16 cellular contexts compared by ENCODE assay signal in the genomic region with DNA sequence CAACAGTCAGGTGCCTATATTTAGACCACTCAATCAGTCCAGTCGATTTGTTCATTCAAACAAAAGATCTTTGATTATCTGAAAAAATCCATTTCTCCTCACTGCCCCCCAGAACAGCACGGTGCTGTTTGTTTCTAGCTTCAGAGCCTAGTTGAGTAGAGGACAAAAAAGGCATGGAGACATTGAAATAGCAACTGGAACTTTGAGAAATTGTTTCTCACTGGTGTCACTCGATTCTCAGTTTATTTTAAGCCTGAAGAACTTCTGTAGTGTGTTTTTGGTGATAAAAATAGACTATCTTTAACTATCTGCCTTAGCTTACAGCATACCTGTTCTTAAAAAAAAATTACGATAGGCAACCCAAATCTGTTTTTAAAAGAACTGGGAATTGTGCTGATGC.
A peak's percentile ranks its signal among the peaks of the same experiment; 100 is the strongest.
DNase-seq lines count a peak whose midpoint lies in the region; ATAC-seq, FAIRE-seq and TF ChIP-seq lines count a peak whose summit lies in the region.
"Had no signal": no experiment of that assay in that cellular context is flagged by ENCODE, and none has a peak within 500 bp of the region (broad histone marks: within the 10 kb centered on the region; RNA-seq: fewer than 3 reads in every experiment).

No MANE protein-coding gene starts in this region.

- no peak for DNase-seq in activated CD8-positive, alpha-beta T cell treated with anti-CD3 and anti-CD28 coated beads for 36 hours
- no peak for DNase-seq in activated CD8-positive, alpha-beta T cell treated with anti-CD3 and anti-CD28 coated beads, Interleukin-2, amount 10 ng/mL, durations not matched to agents 7 days and 5 days
- no peak for DNase-seq in right atrium auricular region (ENCODE audit: low spot score)
- no peak for DNase-seq in effector memory CD4-positive, alpha-beta T cell
- no peak for DNase-seq in H54 (ENCODE audit: insufficient read length, low spot score)
- DNase-seq: ACHN; activated CD4-positive, alpha-beta T cell treated with anti-CD3 and anti-CD28 coated beads, Interleukin-2, amount 50 U/mL, for 4 hours; activated naive CD4-positive, alpha-beta T cell treated with anti-CD3 and anti-CD28 coated beads, Interleukin-2, amount 10 ng/mL, durations not matched to agents 7 days and 5 days; DMS79; HCEC 1CT; NCI-H1048 had no signal

- POLR2A ChIA-PET in activated CD8-positive, alpha-beta T cell treated with anti-CD3 and anti-CD28 coated beads for 36 hours (lab: Charles Lee) = interaction anchor here (0.6 kb wide), 1 partner anchor 20 kb away, joined by 3 read pairs; no protein-coding TSS in a partner anchor
- POLR2A ChIA-PET in activated CD8-positive, alpha-beta T cell treated with anti-CD3 and anti-CD28 coated beads, Interleukin-2, amount 10 ng/mL, durations not matched to agents 7 days and 5 days (lab: Charles Lee) = interaction anchor here (0.7 kb wide), 1 partner anchor 1987 kb away, joined by 3 read pairs; no protein-coding TSS in a partner anchor

- no peak for TF ChIP-seq CTCF in activated CD8-positive, alpha-beta T cell treated with anti-CD3 and anti-CD28 coated beads for 36 hours (IDR thresholded peaks at IDR 0.05)
- no peak for TF ChIP-seq CTCF in right atrium auricular region (IDR thresholded peaks at IDR 0.05)

- H3K4me1 Mint-ChIP-seq in activated CD8-positive, alpha-beta T cell treated with anti-CD3 and anti-CD28 coated beads for 36 hours (ENCODE audit: low read depth) = peaks cover 44% of the 10 kb centered on the region
- peaks cover 45% of the 10 kb centered on the region for H3K4me1 Mint-ChIP-seq in activated CD8-positive, alpha-beta T cell treated with anti-CD3 and anti-CD28 coated beads, Interleukin-2, amount 10 ng/mL, durations not matched to agents 7 days and 5 days (ENCODE audit: low read depth)
- H3K4me1 Mint-ChIP-seq in activated T-helper 17 cell treated with anti-CD3 and anti-CD28 coated beads, Interleukin-2, amount 50 U/mL, for 72 hours = peaks cover 39% of the 10 kb centered on the region

- no peaks in the 10 kb centered on the region for H3K9me3 Mint-ChIP-seq in activated CD8-positive, alpha-beta T cell treated with anti-CD3 and anti-CD28 coated beads for 36 hours
- no peaks in the 10 kb centered on the region for H3K9me3 Mint-ChIP-seq in activated CD8-positive, alpha-beta T cell treated with anti-CD3 and anti-CD28 coated beads, Interleukin-2, amount 10 ng/mL, durations not matched to agents 7 days and 5 days (ENCODE audit: insufficient read depth)
- H3K9me3 Mint-ChIP-seq in activated T-helper 17 cell treated with anti-CD3 and anti-CD28 coated beads, Interleukin-2, amount 50 U/mL, for 72 hours = no peaks in the 10 kb centered on the region
- H3K9me3 Mint-ChIP-seq: activated naive CD4-positive, alpha-beta T cell treated with anti-CD3 and anti-CD28 coated beads, Interleukin-2, amount 10 ng/mL, durations not matched to agents 7 days and 5 days had no signal

- H3K27ac Mint-ChIP-seq in activated CD8-positive, alpha-beta T cell treated with anti-CD3 and anti-CD28 coated beads for 36 hours = peak overlapping the region; percentile 14
- H3K27ac Mint-ChIP-seq in activated CD8-positive, alpha-beta T cell treated with anti-CD3 and anti-CD28 coated beads, Interleukin-2, amount 10 ng/mL, durations not matched to agents 7 days and 5 days = no peak overlapping the region
- peak overlapping the region; percentile 34 for H3K27ac Mint-ChIP-seq in activated T-helper 17 cell treated with anti-CD3 and anti-CD28 coated beads, Interleukin-2, amount 50 U/mL, for 72 hours
- H3K27ac Mint-ChIP-seq: activated naive CD4-positive, alpha-beta T cell treated with anti-CD3 and anti-CD28 coated beads, Interleukin-2, amount 10 ng/mL, durations not matched to agents 7 days and 5 days had no signal

- no peaks in the 10 kb centered on the region for H3K9me3 ChIP-seq in right atrium auricular region
- H3K9me3 ChIP-seq in effector memory CD4-positive, alpha-beta T cell (ENCODE audit: control insufficient read depth, low read length) = no peaks in the 10 kb centered on the region
- H3K9me3 ChIP-seq: upper lobe of left lung had no signal

- H3K27ac ChIP-seq in right atrium auricular region (peak overlapping the region; percentile 47 to 87), temporal lobe (ENCODE audit: low read depth, low read length) (peak overlapping the region; percentile 96)
- no peak overlapping the region for H3K27ac ChIP-seq in effector memory CD4-positive, alpha-beta T cell (ENCODE audit: insufficient read depth, low read length, poor library complexity, severe bottlenecking)

- TF ChIP-seq POLR2A in H54 (IDR thresholded peaks at IDR 0.05; ENCODE audit: low read depth, low read length) = no peak

- no peak overlapping the region for H3K4me3 ChIP-seq in right atrium auricular region
- H3K4me3 ChIP-seq in effector memory CD4-positive, alpha-beta T cell (ENCODE audit: insufficient read depth, low read depth, low read length, poor library complexity, severe bottlenecking) = no peak overlapping the region
- H3K4me3 ChIP-seq: upper lobe of left lung had no signal

- FAIRE-seq in H54 (lab: Jason Lieb, UNC) = no peak

- intact Hi-C loops in activated CD8-positive, alpha-beta T cell treated with anti-CD3 and anti-CD28 coated beads for 36 hours (cut with micrococcal nuclease) = no loop called here

- H3K4me3 Mint-ChIP-seq in activated CD8-positive, alpha-beta T cell treated with anti-CD3 and anti-CD28 coated beads for 36 hours = no peak overlapping the region
- no peak overlapping the region for H3K4me3 Mint-ChIP-seq in activated CD8-positive, alpha-beta T cell treated with anti-CD3 and anti-CD28 coated beads, Interleukin-2, amount 10 ng/mL, durations not matched to agents 7 days and 5 days
- no peak overlapping the region for H3K4me3 Mint-ChIP-seq in activated T-helper 17 cell treated with anti-CD3 and anti-CD28 coated beads, Interleukin-2, amount 50 U/mL, for 72 hours
- H3K4me3 Mint-ChIP-seq: activated naive CD4-positive, alpha-beta T cell treated with anti-CD3 and anti-CD28 coated beads, Interleukin-2, amount 10 ng/mL, durations not matched to agents 7 days and 5 days had no signal

- H3K27me3 Mint-ChIP-seq in activated CD8-positive, alpha-beta T cell treated with anti-CD3 and anti-CD28 coated beads for 36 hours = no peaks in the 10 kb centered on the region
- H3K27me3 Mint-ChIP-seq in activated CD8-positive, alpha-beta T cell treated with anti-CD3 and anti-CD28 coated beads, Interleukin-2, amount 10 ng/mL, durations not matched to agents 7 days and 5 days (ENCODE audit: low read depth) = no peaks in the 10 kb centered on the region
- H3K27me3 Mint-ChIP-seq in activated T-helper 17 cell treated with anti-CD3 and anti-CD28 coated beads, Interleukin-2, amount 50 U/mL, for 72 hours = no peaks in the 10 kb centered on the region
- H3K27me3 Mint-ChIP-seq: activated naive CD4-positive, alpha-beta T cell treated with anti-CD3 and anti-CD28 coated beads, Interleukin-2, amount 10 ng/mL, durations not matched to agents 7 days and 5 days had no signal

- H3K36me3 ChIP-seq in right atrium auricular region = no peaks in the 10 kb centered on the region
- H3K36me3 ChIP-seq in effector memory CD4-positive, alpha-beta T cell (ENCODE audit: control insufficient read depth, insufficient read depth, low read length) = no peaks in the 10 kb centered on the region
- H3K36me3 ChIP-seq: upper lobe of left lung had no signal

- no peaks in the 10 kb centered on the region for H3K36me3 Mint-ChIP-seq in activated CD8-positive, alpha-beta T cell treated with anti-CD3 and anti-CD28 coated beads for 36 hours (ENCODE audit: low read depth)
- H3K36me3 Mint-ChIP-seq in activated CD8-positive, alpha-beta T cell treated with anti-CD3 and anti-CD28 coated beads, Interleukin-2, amount 10 ng/mL, durations not matched to agents 7 days and 5 days (ENCODE audit: low read depth) = peaks cover 9% of the 10 kb centered on the region
- peaks cover 8% of the 10 kb centered on the region for H3K36me3 Mint-ChIP-seq in activated T-helper 17 cell treated with anti-CD3 and anti-CD28 coated beads, Interleukin-2, amount 50 U/mL, for 72 hours (ENCODE audit: low read depth)

- H3K27me3 ChIP-seq in right atrium auricular region = no peaks in the 10 kb centered on the region
- H3K27me3 ChIP-seq in effector memory CD4-positive, alpha-beta T cell (replicated peaks; ENCODE audit: control insufficient read depth, insufficient read depth, low read length, poor library complexity, severe bottlenecking) = no peaks in the 10 kb centered on the region
- H3K27me3 ChIP-seq: upper lobe of left lung had no signal

- peaks cover 0 to 76% of the 10 kb centered on the region in 2 donors for H3K4me1 ChIP-seq in right atrium auricular region
- peaks cover 23% of the 10 kb centered on the region for H3K4me1 ChIP-seq in effector memory CD4-positive, alpha-beta T cell (ENCODE audit: control insufficient read depth, insufficient read depth, low read length, poor library complexity, severe bottlenecking)

- ATAC-seq in activated CD8-positive, alpha-beta T cell treated with anti-CD3 and anti-CD28 coated beads for 36 hours = no peak
- ATAC-seq in activated CD8-positive, alpha-beta T cell treated with anti-CD3 and anti-CD28 coated beads, Interleukin-2, amount 10 ng/mL, durations not matched to agents 7 days and 5 days = no peak
- no peak for ATAC-seq in activated T-helper 17 cell treated with anti-CD3 and anti-CD28 coated beads, Interleukin-2, amount 50 U/mL, for 72 hours (replicated peaks)
- ATAC-seq in GM21447 (IDR thresholded peaks at IDR 0.05; ENCODE audit: unreplicated experiment) = no peak
- ATAC-seq: sciatic nerve had no signal

- CTCF ChIA-PET in activated CD8-positive, alpha-beta T cell treated with anti-CD3 and anti-CD28 coated beads for 36 hours (lab: Charles Lee) = interaction anchor here (0.8 to 5.7 kb wide), 4 partner anchors 14 to 390 kb away, joined by 3 to 25 read pairs (median 3); no protein-coding TSS in a partner anchor
- CTCF ChIA-PET in activated CD8-positive, alpha-beta T cell treated with anti-CD3 and anti-CD28 coated beads, Interleukin-2, amount 10 ng/mL, durations not matched to agents 7 days and 5 days (lab: Charles Lee) = interaction anchor here (0.9 to 3.7 kb wide), 4 partner anchors 18 to 87 kb away, joined by 3 to 17 read pairs (median 4); no protein-coding TSS in a partner anchor
